Comparison of ENCODE assay signal across 27 cellular contexts in the genomic region with DNA sequence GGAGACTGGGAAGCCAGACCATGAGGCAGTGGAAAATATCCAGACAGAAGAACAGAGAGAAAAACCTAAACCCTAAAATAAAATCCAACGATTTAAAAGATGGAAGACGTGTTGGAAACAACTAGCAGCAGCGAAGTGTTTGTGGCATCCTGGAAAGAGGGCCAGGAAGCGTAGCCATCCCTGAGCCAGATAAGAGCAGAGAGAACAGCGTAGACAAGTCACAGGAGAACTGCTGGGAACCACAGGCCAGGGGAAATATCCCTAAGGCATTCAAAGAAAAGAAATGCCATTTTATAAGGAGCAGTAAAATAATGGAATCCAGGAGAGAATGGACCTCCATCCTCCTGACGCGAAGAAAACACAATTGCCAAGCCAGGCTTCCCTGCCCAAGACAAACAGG. TPM values are rescaled to one million over a fixed set of nuclear protein-coding genes. Genes with fewer than 3 reads are reported as not detected.
A peak's percentile ranks its signal among the peaks of the same experiment; 100 is the strongest.
DNase-seq lines count a peak whose midpoint lies in the region; ATAC-seq and TF ChIP-seq lines count a peak whose summit lies in the region.
"Had no signal": no experiment of that assay in that cellular context is flagged by ENCODE, and none has a peak within 500 bp of the region (broad histone marks: within the 10 kb centered on the region; RNA-seq: fewer than 3 reads in every experiment).

No MANE protein-coding gene starts in this region.

- H3K4me3 ChIP-seq in fibroblast of lung (replicated peaks in 1 of 4; ENCODE audit: control extremely low read depth in 1 of 4, insufficient read depth in 1 of 4, low read depth in 3 of 4, low read length in 4 of 4) (no peak overlapping the region), lower lobe of right lung (no peak overlapping the region)
- H3K4me3 ChIP-seq: ascending aorta, esophagus squamous epithelium, gastroesophageal sphincter, ovary, SK-N-MC, spleen had no signal

- no peaks in the 10 kb centered on the region for H3K36me3 ChIP-seq in fibroblast of lung (ENCODE audit: control insufficient read depth, insufficient read depth, low read length)
- H3K36me3 ChIP-seq in lower lobe of right lung, result no peaks in the 10 kb centered on the region
- H3K36me3 ChIP-seq: ascending aorta, esophagus squamous epithelium, gastroesophageal sphincter, ovary, spleen had no signal

- H3K4me2 ChIP-seq in fibroblast of lung (ENCODE audit: extremely low read depth, insufficient read depth, low read length), result peak overlapping the region; percentile 10

- H3K27ac Mint-ChIP-seq in stimulated activated naive CD8-positive, alpha-beta T cell treated with anti-CD3 and anti-CD28 coated beads, Interleukin-15, amount 100 ng/mL, for 72 hours, result no peak overlapping the region
- no peak overlapping the region for H3K27ac Mint-ChIP-seq in natural killer cell treated with Interleukin-12 subunit alpha and Interleukin-12 subunit beta and Interleukin-15 and Interleukin-18, amount 100 ng/mL, for 72 hours
- H3K27ac Mint-ChIP-seq: activated CD8-positive, alpha-beta memory T cell treated with anti-CD3 and anti-CD28 coated beads, Interleukin-2, amount 10 ng/mL, durations not matched to agents 7 days and 5 days; dendritic cell treated with granulocyte-macrophage colony-stimulating factor and Interleukin-4, amounts not matched to agents 40 ng/mL and 50 ng/mL, for 4 days had no signal

- H3K27me3 ChIP-seq in fibroblast of lung (ENCODE audit: control insufficient read depth, insufficient read depth, low read length) (peaks cover 17% of the 10 kb centered on the region), lower lobe of right lung (ENCODE audit: low read depth) (peaks cover 19% of the 10 kb centered on the region)
- H3K27me3 ChIP-seq: ascending aorta, ovary had no signal

- DNase-seq in stimulated activated naive CD8-positive, alpha-beta T cell treated with anti-CD3 and anti-CD28 coated beads, Interleukin-15, amount 100 ng/mL, for 72 hours, result no peak
- DNase-seq in stimulated activated naive CD8-positive, alpha-beta T cell treated with anti-CD3 and anti-CD28 coated beads, Interleukin-15, Interleukin-2, amounts not matched to agents 100 U/mL and 50 U/mL, for 24 hours, result no peak
- DNase-seq in fibroblast of lung (ENCODE audit: low read depth in 2 of 2) (no peak), lower lobe of right lung (no peak), COLO668 (lab: John Stamatoyannopoulos, UW; ENCODE audit: unreplicated experiment) (no peak), NCI-H146 (lab: John Stamatoyannopoulos, UW) (no peak)
- DNase-seq in natural killer cell treated with Interleukin-12 subunit alpha and Interleukin-12 subunit beta and Interleukin-15 and Interleukin-18, amount 100 ng/mL, for 72 hours (ENCODE audit: low spot score), result no peak
- DNase-seq: activated CD4-positive, alpha-beta T cell treated with anti-CD3 and anti-CD28 coated beads for 48 hours; activated naive CD4-positive, alpha-beta T cell treated with anti-CD3 and anti-CD28 coated beads, Interleukin-2, amount 50 U/mL, for 16 hours; central memory CD4-positive, alpha-beta T cell; esophagus squamous epithelium; KG1; NCI-H1436 treated with DMSO at 0.1 percent for 48 hours; ovary; RPMI8226; stimulated activated CD4-positive, alpha-beta T cell treated with anti-CD3 and anti-CD28 coated beads, Interleukin-2, amount 100 ng/mL, for 48 hours; T-helper 9 cell had no signal

- H3K4me3 Mint-ChIP-seq in stimulated activated naive CD8-positive, alpha-beta T cell treated with anti-CD3 and anti-CD28 coated beads, Interleukin-15, amount 100 ng/mL, for 72 hours, result peak overlapping the region; percentile 22 to 60
- H3K4me3 Mint-ChIP-seq in natural killer cell treated with Interleukin-12 subunit alpha and Interleukin-12 subunit beta and Interleukin-15 and Interleukin-18, amount 100 ng/mL, for 72 hours, result no peak overlapping the region
- H3K4me3 Mint-ChIP-seq: activated CD8-positive, alpha-beta memory T cell treated with anti-CD3 and anti-CD28 coated beads, Interleukin-2, amount 10 ng/mL, durations not matched to agents 7 days and 5 days; dendritic cell treated with granulocyte-macrophage colony-stimulating factor and Interleukin-4, amounts not matched to agents 40 ng/mL and 50 ng/mL, for 4 days had no signal

- H3K9me3 ChIP-seq in fibroblast of lung (ENCODE audit: control insufficient read depth, insufficient read depth, low read depth, low read length), result no peaks in the 10 kb centered on the region
- H3K9me3 ChIP-seq in lower lobe of right lung, result no peaks in the 10 kb centered on the region
- H3K9me3 ChIP-seq: ascending aorta, esophagus squamous epithelium, gastroesophageal sphincter, ovary had no signal

- peaks cover 46% of the 10 kb centered on the region for H3K4me1 Mint-ChIP-seq in stimulated activated naive CD8-positive, alpha-beta T cell treated with anti-CD3 and anti-CD28 coated beads, Interleukin-15, amount 100 ng/mL, for 72 hours
- H3K4me1 Mint-ChIP-seq in natural killer cell treated with Interleukin-12 subunit alpha and Interleukin-12 subunit beta and Interleukin-15 and Interleukin-18, amount 100 ng/mL, for 72 hours (ENCODE audit: low read depth in 2 of 2), result peaks cover 4 to 6% of the 10 kb centered on the region in 2 donors

- no peak overlapping the region for H3K9ac ChIP-seq in fibroblast of lung (ENCODE audit: insufficient read depth, low read length)

- TF ChIP-seq CTCF in fibroblast of lung (conservative IDR thresholded peaks at IDR 0.05 in 1 of 2, IDR thresholded peaks at IDR 0.05 in 1 of 2; ENCODE audit: low read depth in 1 of 2, low read length in 2 of 2) (no peak), lower lobe of right lung (IDR thresholded peaks at IDR 0.05) (no peak)

- ATAC-seq in stimulated activated naive CD8-positive, alpha-beta T cell treated with anti-CD3 and anti-CD28 coated beads, Interleukin-15, amount 100 ng/mL, for 72 hours, result no peak
- ATAC-seq in stimulated activated naive CD8-positive, alpha-beta T cell treated with anti-CD3 and anti-CD28 coated beads, Interleukin-15, Interleukin-2, amounts not matched to agents 100 U/mL and 50 U/mL, for 24 hours, result no peak
- ATAC-seq in lower lobe of right lung (no peak), HG02678 (IDR thresholded peaks at IDR 0.05; ENCODE audit: unreplicated experiment) (no peak)
- no peak for ATAC-seq in natural killer cell treated with Interleukin-12 subunit alpha and Interleukin-12 subunit beta and Interleukin-15 and Interleukin-18, amount 100 ng/mL, for 72 hours
- ATAC-seq: activated CD8-positive, alpha-beta memory T cell treated with anti-CD3 and anti-CD28 coated beads, Interleukin-2, amount 10 ng/mL, durations not matched to agents 7 days and 5 days; gastroesophageal sphincter; left lobe of liver had no signal

- H3K36me3 Mint-ChIP-seq in natural killer cell treated with Interleukin-12 subunit alpha and Interleukin-12 subunit beta and Interleukin-15 and Interleukin-18, amount 100 ng/mL, for 72 hours, result no peaks in the 10 kb centered on the region
- H3K36me3 Mint-ChIP-seq: activated CD8-positive, alpha-beta memory T cell treated with anti-CD3 and anti-CD28 coated beads, Interleukin-2, amount 10 ng/mL, durations not matched to agents 7 days and 5 days had no signal

- H3K79me2 ChIP-seq in fibroblast of lung (ENCODE audit: control insufficient read depth, insufficient read depth, low read length), result no peaks in the 10 kb centered on the region

- peaks cover 0 to 13% of the 10 kb centered on the region in 2 donors for H3K9me3 Mint-ChIP-seq in stimulated activated naive CD8-positive, alpha-beta T cell treated with anti-CD3 and anti-CD28 coated beads, Interleukin-15, amount 100 ng/mL, for 72 hours
- H3K9me3 Mint-ChIP-seq in natural killer cell treated with Interleukin-12 subunit alpha and Interleukin-12 subunit beta and Interleukin-15 and Interleukin-18, amount 100 ng/mL, for 72 hours, result no peaks in the 10 kb centered on the region
- H3K9me3 Mint-ChIP-seq: dendritic cell treated with granulocyte-macrophage colony-stimulating factor and Interleukin-4, amounts not matched to agents 40 ng/mL and 50 ng/mL, for 4 days; naive thymus-derived CD8-positive, alpha-beta T cell had no signal

- no peaks in the 10 kb centered on the region for H4K20me1 ChIP-seq in fibroblast of lung (ENCODE audit: control insufficient read depth, extremely low read depth, insufficient read depth, low read length)

- H2AFZ ChIP-seq in fibroblast of lung (ENCODE audit: low read length), result no peak overlapping the region

- intact Hi-C loops in lower lobe of right lung (cut with DNase I), result no loop called here

- H3K27ac ChIP-seq in fibroblast of lung (ENCODE audit: insufficient read depth, low read length), result no peak overlapping the region
- peak overlapping the region; percentile 32 for H3K27ac ChIP-seq in lower lobe of right lung
- H3K27ac ChIP-seq: ascending aorta, gastroesophageal sphincter, ovary, SK-N-MC, spleen, VCaP had no signal

- peaks cover 6% of the 10 kb centered on the region for H3K4me1 ChIP-seq in fibroblast of lung (ENCODE audit: control insufficient read depth, extremely low read depth, insufficient read depth, low read length)
- H3K4me1 ChIP-seq in lower lobe of right lung, result no peaks in the 10 kb centered on the region
- H3K4me1 ChIP-seq: ascending aorta, esophagus squamous epithelium had no signal

- peaks cover 92% of the 10 kb centered on the region for H3K27me3 Mint-ChIP-seq in stimulated activated naive CD8-positive, alpha-beta T cell treated with anti-CD3 and anti-CD28 coated beads, Interleukin-15, amount 100 ng/mL, for 72 hours
- H3K27me3 Mint-ChIP-seq in natural killer cell treated with Interleukin-12 subunit alpha and Interleukin-12 subunit beta and Interleukin-15 and Interleukin-18, amount 100 ng/mL, for 72 hours, result peaks cover 47 to 74% of the 10 kb centered on the region in 2 donors

RNA-seq across cellular contexts. Expression of gene NKD2, which starts 39.6 kb away (rescaled TPM):
- under 0.01 and 0.26 TPM in 2 replicates for total RNA-seq in fibroblast of lung
- 0.29 TPM in 1 of 2 replicates, not detected in the other for polyA plus RNA-seq in fibroblast of lung
- polyA plus RNA-seq in fibroblast of lung (2012), result 1.4 TPM in 1 of 2 replicates, not detected in the other
- polyA minus RNA-seq in fibroblast of lung (ENCODE audit: low replicate concordance), result 0.19 TPM in 1 of 2 replicates, not detected in the other
- 24.1 TPM for total RNA-seq in lower lobe of right lung
- total RNA-seq in natural killer cell treated with Interleukin-12 subunit alpha and Interleukin-12 subunit beta and Interleukin-15 and Interleukin-18, amount 100 ng/mL, for 72 hours, result under 1 TPM in 1 of 2 donors, not detected in 1; 0.53 TPM
- total RNA-seq: naive thymus-derived CD8-positive, alpha-beta T cell had no signal

Comparison
In these comparisons a context has a peak if more than half of its experiments do, and no peak if none do; other contexts are left out.
1. RNA of gene NKD2, which starts 39.6 kb away (total RNA-seq): 24.1 TPM in lower lobe of right lung (single experiment); 0.53 TPM in natural killer cell treated with Interleukin-12 subunit alpha and Interleukin-12 subunit beta and Interleukin-15 and Interleukin-18, amount 100 ng/mL, for 72 hours and under 0.01 to 0.26 TPM in fibroblast of lung; every median in the first group is over 10 times any median in the second.